10 cellular contexts compared by ENCODE assay signal in the genomic region with DNA sequence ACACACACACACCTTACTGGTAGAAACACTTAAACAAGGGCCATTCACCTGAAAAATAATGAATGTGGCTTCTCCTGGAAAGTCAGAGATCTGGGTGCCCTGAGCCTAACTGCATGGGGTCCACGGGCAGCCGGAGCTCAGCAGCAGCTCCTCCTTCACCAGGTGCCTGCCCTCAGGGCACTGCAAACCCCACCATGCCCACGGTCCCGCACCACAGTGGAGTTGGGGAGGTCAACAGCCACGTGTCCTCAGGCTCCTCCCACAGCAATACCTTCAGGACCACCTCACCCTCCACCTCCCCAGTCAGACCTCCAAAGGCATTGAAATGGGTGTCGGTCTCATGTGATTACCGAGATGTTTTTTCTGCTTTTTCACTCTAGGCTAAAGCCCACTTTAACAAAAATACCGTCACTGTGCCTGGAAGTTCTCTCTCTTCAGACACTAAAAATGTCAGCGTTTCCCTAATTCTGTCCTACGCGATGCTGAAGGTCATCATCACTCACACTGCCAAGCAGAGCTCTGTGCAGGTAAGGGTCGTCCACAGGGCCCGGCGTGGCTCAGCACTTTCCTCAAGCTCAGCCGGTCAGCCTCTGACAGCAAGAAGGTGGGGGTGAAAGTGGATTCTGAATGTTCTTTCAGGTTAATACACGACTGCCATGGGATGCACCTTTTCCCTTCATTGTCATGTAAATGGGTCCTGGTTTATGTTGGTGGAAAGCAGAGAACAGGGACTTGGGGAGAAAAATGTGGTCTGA.
"Had no signal": no experiment of that assay in that cellular context is flagged by ENCODE, and none has a peak within 500 bp of the region (broad histone marks: within the 10 kb centered on the region; RNA-seq: fewer than 3 reads in every experiment).

No MANE protein-coding gene starts in this region.

- H3K9me3 Mint-ChIP-seq: neural progenitor cell had no signal

- ATAC-seq: foreskin keratinocyte, SK-N-SH treated with all-trans-retinoic acid at 6 μM for 48 hours had no signal

- H3K4me1 Mint-ChIP-seq: neural progenitor cell had no signal

- H3K4me3 Mint-ChIP-seq: neural progenitor cell had no signal

- DNase-seq: activated CD4-positive, CD25-positive, alpha-beta regulatory T cell; activated T-cell treated with anti-CD3 and anti-CD28 coated beads, Interleukin-2, amount 50 U/mL, for 1 hour; kidney; left ventricle myocardium inferior; ovary; stimulated activated CD4-positive, alpha-beta T cell treated with anti-CD3 and anti-CD28 coated beads, Interleukin-4, amount 100 ng/mL, for 4 hours; thyroid gland had no signal
